In genomic region chrX:16745102-16745501, GRCh38 we compare ENCODE assay signal across 22 cellular contexts. TPM values are rescaled to one million over a fixed set of nuclear protein-coding genes. Genes with fewer than 3 reads are reported as not detected.
A peak's percentile ranks its signal among the peaks of the same experiment; 100 is the strongest.
DNase-seq lines count a peak whose midpoint lies in the region; ATAC-seq, FAIRE-seq and TF ChIP-seq lines count a peak whose summit lies in the region.
"Had no signal": no experiment of that assay in that cellular context is flagged by ENCODE, and none has a peak within 500 bp of the region (broad histone marks: within the 10 kb centered on the region; RNA-seq: fewer than 3 reads in every experiment).

No MANE protein-coding gene starts in this region.

- H3K27ac ChIP-seq in left ventricle myocardium inferior (replicated peaks): peak overlapping the region; percentile 34
- H3K27ac ChIP-seq in right cardiac atrium (ENCODE audit: low read length): no peak overlapping the region
- no peak overlapping the region for H3K27ac ChIP-seq in endodermal cell (ENCODE audit: low read depth, low read length)
- H3K27ac ChIP-seq in small intestine (ENCODE audit: low read depth in 1 of 2, low read length in 1 of 2): no peak overlapping the region
- H3K27ac ChIP-seq: BLaER1 treated with 17β-estradiol and CSF1 and Interleukin-3, amounts not matched to agents 10 nM and 100 nM; HL-60 had no signal

- H3K36me3 ChIP-seq in left ventricle myocardium inferior (peaks cover 47% of the 10 kb centered on the region), endodermal cell (ENCODE audit: control insufficient read depth, insufficient read depth, low read length) (peaks cover 30% of the 10 kb centered on the region), Caco-2 (ENCODE audit: control insufficient read depth, insufficient read depth, low read length) (peaks cover 3% of the 10 kb centered on the region; the same call in 1 of the 2 replicates), small intestine (ENCODE audit: control insufficient read depth in 2 of 2, insufficient read depth in 2 of 2, low read length in 2 of 2) (peaks cover 10 to 16% of the 10 kb centered on the region in 2 donors)

- H3K4me3 ChIP-seq in left ventricle myocardium inferior (no peak overlapping the region), right cardiac atrium (ENCODE audit: low read length) (no peak overlapping the region), endodermal cell (ENCODE audit: low read length) (no peak overlapping the region), Caco-2 (ENCODE audit: low read depth, low read length) (no peak overlapping the region), small intestine (ENCODE audit: low read depth in 1 of 2, low read length in 2 of 2) (no peak overlapping the region)
- H3K4me3 ChIP-seq: BLaER1 treated with 17β-estradiol and CSF1 and Interleukin-3, amounts not matched to agents 10 nM and 100 nM; GM12878; GM23338 had no signal

- ATAC-seq in right cardiac atrium: no peak
- ATAC-seq: CD8-positive, alpha-beta T cell; GM12878; GM23338; HCT116 had no signal

- H3K4me1 ChIP-seq in left ventricle myocardium inferior: no peaks in the 10 kb centered on the region
- no peaks in the 10 kb centered on the region for H3K4me1 ChIP-seq in right cardiac atrium (ENCODE audit: control insufficient read depth, insufficient read depth, low read length)
- H3K4me1 ChIP-seq in endodermal cell (ENCODE audit: control insufficient read depth, insufficient read depth, low read length): no peaks in the 10 kb centered on the region
- H3K4me1 ChIP-seq in Caco-2: no peaks in the 10 kb centered on the region
- H3K4me1 ChIP-seq in small intestine (ENCODE audit: control insufficient read depth in 2 of 2, insufficient read depth in 1 of 2, low read depth in 1 of 2, low read length in 1 of 2): no peaks in the 10 kb centered on the region
- H3K4me1 ChIP-seq: BLaER1 treated with 17β-estradiol and CSF1 and Interleukin-3, amounts not matched to agents 10 nM and 100 nM had no signal

- no TSS peak for BruUV-seq in Caco-2 (replicated peaks; lab: Mats Ljungman, UMichigan)

- intact Hi-C loops in left ventricle myocardium inferior (cut with micrococcal nuclease): no loop called here
- intact Hi-C loops in right cardiac atrium (cut with DNase I): no loop called here
- intact Hi-C loops in Caco-2 (cut with micrococcal nuclease; ENCODE audit: unreplicated experiment): no loop called here

- H3K36me3 Mint-ChIP-seq in IgD-negative memory B cell (peaks cover 13% of the 10 kb centered on the region), endodermal cell (ENCODE audit: low read depth) (peaks cover 67% of the 10 kb centered on the region), Caco-2 (ENCODE audit: insufficient read depth, unreplicated experiment) (peaks cover 44% of the 10 kb centered on the region)

- H3K4me3 Mint-ChIP-seq in IgD-negative memory B cell (no peak overlapping the region), endodermal cell (no peak overlapping the region), Caco-2 (ENCODE audit: unreplicated experiment) (no peak overlapping the region)
- H3K4me3 Mint-ChIP-seq: B cell; CD8-positive, alpha-beta T cell; GM23338; HFFc6 had no signal

- H3K27me3 ChIP-seq in left ventricle myocardium inferior (ENCODE audit: low read depth) (no peaks in the 10 kb centered on the region), right cardiac atrium (ENCODE audit: control insufficient read depth, insufficient read depth) (no peaks in the 10 kb centered on the region), endodermal cell (ENCODE audit: control insufficient read depth, insufficient read depth, low read length, poor library complexity, severe bottlenecking) (no peaks in the 10 kb centered on the region), Caco-2 (replicated peaks; ENCODE audit: control insufficient read depth, insufficient read depth, low read length) (no peaks in the 10 kb centered on the region), small intestine (ENCODE audit: control insufficient read depth in 2 of 2, insufficient read depth in 2 of 2, low read length in 2 of 2) (no peaks in the 10 kb centered on the region)

- H3K27ac Mint-ChIP-seq in IgD-negative memory B cell (peak overlapping the region in 2 of 3 donors; percentile 23 to 39), endodermal cell (peak overlapping the region; percentile 77), Caco-2 (ENCODE audit: unreplicated experiment) (no peak overlapping the region)
- H3K27ac Mint-ChIP-seq: B cell; CD8-positive, alpha-beta T cell; GM23338 had no signal

- TF ChIP-seq CTCF in left ventricle myocardium inferior (IDR thresholded peaks at IDR 0.05; ENCODE audit: borderline replicate concordance): no peak
- TF ChIP-seq CTCF in endodermal cell (conservative IDR thresholded peaks at IDR 0.05): no peak
- no peak for TF ChIP-seq CTCF in Caco-2 (IDR thresholded peaks at IDR 0.05; ENCODE audit: insufficient read depth in 1 of 2, low read depth in 1 of 2, low read length in 1 of 2, severe bottlenecking in 1 of 2, unreplicated experiment in 1 of 2)

- 88% methylated on average over 5 of the region's 5 CpGs for WGBS in right cardiac atrium
- WGBS in endodermal cell (ENCODE audit: insufficient coverage in 1 of 2, insufficient read length in 1 of 2), 2 experiments: 83 to 100% methylated on average over 1 to 5 of the region's 5 CpGs
- 90 to 93% (median 92%) methylated on average over 5 of the region's 5 CpGs for WGBS in small intestine, 3 donors

- H3K4me1 Mint-ChIP-seq in IgD-negative memory B cell (peaks cover 0 to 3% (median 0%) of the 10 kb centered on the region in 3 donors), endodermal cell (peaks cover 2% of the 10 kb centered on the region), Caco-2 (ENCODE audit: low read depth, unreplicated experiment) (no peaks in the 10 kb centered on the region)
- H3K4me1 Mint-ChIP-seq: B cell, GM23338 had no signal

- POLR2A ChIA-PET in Caco-2 (lab: Charles Lee): no interaction called here

- H3K9me3 ChIP-seq in left ventricle myocardium inferior (replicated peaks): no peaks in the 10 kb centered on the region
- H3K9me3 ChIP-seq in right cardiac atrium (ENCODE audit: control insufficient read depth, low read length): no peaks in the 10 kb centered on the region
- H3K9me3 ChIP-seq in endodermal cell (ENCODE audit: control insufficient read depth, low read length): no peaks in the 10 kb centered on the region
- no peaks in the 10 kb centered on the region for H3K9me3 ChIP-seq in Caco-2
- no peaks in the 10 kb centered on the region for H3K9me3 ChIP-seq in small intestine (ENCODE audit: control insufficient read depth, low read depth)
- H3K9me3 ChIP-seq: BLaER1 treated with 17β-estradiol and CSF1 and Interleukin-3, amounts not matched to agents 10 nM and 100 nM had no signal

- FAIRE-seq in small intestine (lab: Jason Lieb, UNC): no peak
- FAIRE-seq: D721Med, GM12878, H54 had no signal

- CTCF ChIA-PET in Caco-2 (lab: Charles Lee): no interaction called here

- H3K27me3 Mint-ChIP-seq in IgD-negative memory B cell: no peaks in the 10 kb centered on the region
- H3K27me3 Mint-ChIP-seq in endodermal cell (ENCODE audit: insufficient read depth): no peaks in the 10 kb centered on the region
- H3K27me3 Mint-ChIP-seq in Caco-2 (ENCODE audit: insufficient read depth, unreplicated experiment): no peaks in the 10 kb centered on the region
- H3K27me3 Mint-ChIP-seq: B cell had no signal

- no peak overlapping the region for H3K9ac ChIP-seq in endodermal cell (ENCODE audit: extremely low read depth, low read length, poor library complexity, severe bottlenecking)
- H3K9ac ChIP-seq: BLaER1 treated with 17β-estradiol and CSF1 and Interleukin-3, amounts not matched to agents 10 nM and 100 nM had no signal

- no peaks in the 10 kb centered on the region for H3K9me3 Mint-ChIP-seq in IgD-negative memory B cell
- no peaks in the 10 kb centered on the region for H3K9me3 Mint-ChIP-seq in endodermal cell
- no peaks in the 10 kb centered on the region for H3K9me3 Mint-ChIP-seq in Caco-2 (ENCODE audit: unreplicated experiment)
- H3K9me3 Mint-ChIP-seq: CD8-positive, alpha-beta T cell; GM23338; HFFc6 had no signal

- DNase-seq in left ventricle myocardium inferior: no peak
- DNase-seq in right cardiac atrium: no peak
- DNase-seq in endodermal cell: no peak
- no peak for DNase-seq in Caco-2
- DNase-seq in DMS153 (lab: John Stamatoyannopoulos, UW): no peak
- DNase-seq in small intestine: no peak
- DNase-seq: CD8-positive, alpha-beta T cell; COR-L47; DND-41; EL; HFFc6; IMR-90; KBM-7 had no signal

RNA-seq across cellular contexts. Expression of gene SYAP1, which starts 25.7 kb away (rescaled TPM):
- total RNA-seq in left ventricle myocardium inferior (18.1 TPM), right cardiac atrium (10 to 100 TPM; 16.3 to 24.9 (median 17.3) TPM), endodermal cell (10 to 100 TPM; 22.4 to 40.6 TPM), Caco-2 (2022) (32.8 and 35.7 TPM in 2 replicates)
- polyA plus RNA-seq in right cardiac atrium (11.4 TPM), IgD-negative memory B cell (19.8 TPM), small intestine (10 to 100 TPM; 17.6 to 30.4 (median 23.0) TPM)
- 14.0 TPM for polyA plus RNA-seq in endodermal cell (2013, experiment 1 of 2)
- polyA plus RNA-seq in endodermal cell (2013, experiment 2 of 2): 14.5 TPM

RNA-seq across cellular contexts. Expression of gene CTPS2, which starts 32.6 kb away (rescaled TPM):
- total RNA-seq in left ventricle myocardium inferior (4.9 TPM), right cardiac atrium (1 to 10 TPM; 6.1 to 6.8 (median 6.2) TPM), endodermal cell (10 to 100 TPM; 33.5 to 71.1 TPM), Caco-2 (2022) (20.7 and 22.3 TPM in 2 replicates)
- polyA plus RNA-seq in right cardiac atrium (4.0 TPM), IgD-negative memory B cell (4.5 TPM), small intestine (10 to 100 TPM; 10.3 to 57.0 (median 17.6) TPM)
- 24.1 TPM for polyA plus RNA-seq in endodermal cell (2013, experiment 1 of 2)
- 22.4 TPM for polyA plus RNA-seq in endodermal cell (2013, experiment 2 of 2)

RNA-seq across cellular contexts. Expression of gene TXLNG, which starts 41.2 kb away (rescaled TPM):
- total RNA-seq in left ventricle myocardium inferior (5.1 TPM), right cardiac atrium (1 to 10 TPM; 5.9 to 8.0 (median 7.1) TPM), endodermal cell (10 to 100 TPM; 13.8 to 31.0 TPM), Caco-2 (2022) (18.2 and 18.3 TPM in 2 replicates)
- polyA plus RNA-seq in right cardiac atrium (4.6 TPM), IgD-negative memory B cell (17.1 TPM), small intestine (1 to 10 TPM; 5.4 to 9.6 (median 8.9) TPM)
- 13.4 TPM for polyA plus RNA-seq in endodermal cell (2013, experiment 1 of 2)
- polyA plus RNA-seq in endodermal cell (2013, experiment 2 of 2): 11.2 TPM
